In genomic region chr1:24944318-24944717, GRCh38 we compare ENCODE assay signal across 28 cellular contexts. TPM values are rescaled to one million over a fixed set of nuclear protein-coding genes. Genes with fewer than 3 reads are reported as not detected.
DNase-seq lines count a peak whose midpoint lies in the region; ATAC-seq, FAIRE-seq and TF ChIP-seq lines count a peak whose summit lies in the region.
"Had no signal": no experiment of that assay in that cellular context is flagged by ENCODE, and none has a peak within 500 bp of the region (broad histone marks: within the 10 kb centered on the region; RNA-seq: fewer than 3 reads in every experiment).

No MANE protein-coding gene starts in this region.

- H3K4me1 Mint-ChIP-seq in activated T-cell treated with anti-CD3 and anti-CD28 coated beads, Interleukin-2, amount 50 U/mL, for 72 hours (ENCODE audit: low read depth) = peaks cover 72% of the 10 kb centered on the region
- H3K4me1 Mint-ChIP-seq in stimulated activated effector memory CD8-positive, alpha-beta T cell treated with anti-CD3 and anti-CD28 coated beads, Interleukin-12 subunit alpha, Interleukin-12 subunit beta, amount 100 ng/mL, for 72 hours = peaks cover 70% of the 10 kb centered on the region

- BruUV-seq in GM12878 (replicated peaks; lab: Mats Ljungman, UMichigan) = no TSS peak

- H3K27ac Mint-ChIP-seq in activated T-cell treated with anti-CD3 and anti-CD28 coated beads, Interleukin-2, amount 50 U/mL, for 72 hours = peak overlapping the region; percentile 69
- H3K27ac Mint-ChIP-seq in stimulated activated effector memory CD8-positive, alpha-beta T cell treated with anti-CD3 and anti-CD28 coated beads, Interleukin-12 subunit alpha, Interleukin-12 subunit beta, amount 100 ng/mL, for 72 hours = peak overlapping the region; percentile 61
- H3K27ac Mint-ChIP-seq: activated naive CD4-positive, alpha-beta T cell treated with anti-CD3 and anti-CD28 coated beads, Interleukin-2, amount 10 ng/mL, durations not matched to agents 7 days and 5 days had no signal

- in situ Hi-C loops in GM12878 (cut with MboI) = no loop called here

- no peaks in the 10 kb centered on the region for H3K9me3 Mint-ChIP-seq in activated T-cell treated with anti-CD3 and anti-CD28 coated beads, Interleukin-2, amount 50 U/mL, for 72 hours
- H3K9me3 Mint-ChIP-seq in stimulated activated effector memory CD8-positive, alpha-beta T cell treated with anti-CD3 and anti-CD28 coated beads, Interleukin-12 subunit alpha, Interleukin-12 subunit beta, amount 100 ng/mL, for 72 hours = no peaks in the 10 kb centered on the region
- H3K9me3 Mint-ChIP-seq: activated naive CD4-positive, alpha-beta T cell treated with anti-CD3 and anti-CD28 coated beads, Interleukin-2, amount 10 ng/mL, durations not matched to agents 7 days and 5 days had no signal

- SMC1A ChIA-PET in GM12878 (lab: Charles Lee; ENCODE audit: uncharacterized antibody, unreplicated experiment) = interaction anchor here (0.9 to 1.1 kb wide), 3 partner anchors 9 to 11 kb away, joined by 3 read pairs; no protein-coding TSS in a partner anchor

- no peaks in the 10 kb centered on the region for H3K9me3 ChIP-seq in GM12878 (replicated peaks; ENCODE audit: control insufficient read depth, insufficient read depth, low read length)
- H3K9me3 ChIP-seq: ascending aorta, colonic mucosa, MG63 had no signal

- FAIRE-seq in GM12891 (lab: Jason Lieb, UNC) (peak; percentile 51), GM12878 (lab: Jason Lieb, UNC) (no peak)

- no peak for TF ChIP-seq RAD21 in GM12878 (IDR thresholded peaks at IDR 0.05; ENCODE audit: insufficient read depth, low read depth, low read length)

- no peaks in the 10 kb centered on the region for H3K27me3 ChIP-seq in GM12878 (replicated peaks in 1 of 2; ENCODE audit: control insufficient read depth in 2 of 2, insufficient read depth in 2 of 2, low read length in 1 of 2)
- H3K27me3 ChIP-seq: ascending aorta, colonic mucosa, MG63 had no signal

- ATAC-seq in activated T-cell treated with anti-CD3 and anti-CD28 coated beads, Interleukin-2, amount 50 U/mL, for 72 hours (replicated peaks in 1 of 2) = no peak
- ATAC-seq in GM12878 (no peak), HG03342 (IDR thresholded peaks at IDR 0.05; ENCODE audit: unreplicated experiment) (no peak)
- ATAC-seq in stimulated activated effector memory CD8-positive, alpha-beta T cell treated with anti-CD3 and anti-CD28 coated beads, Interleukin-12 subunit alpha, Interleukin-12 subunit beta, amount 100 ng/mL, for 72 hours = no peak
- ATAC-seq: PC-3, right cardiac atrium had no signal

- intact Hi-C loops in GM12878 (cut with micrococcal nuclease; ENCODE audit: unreplicated experiment) = no loop called here

- CTCF ChIA-PET in GM12878 (lab: Yijun Ruan, JAX) = interaction anchor here (1.4 to 1.8 kb wide), 2 partner anchors 9 to 82 kb away, joined by 3 to 8 read pairs; no protein-coding TSS in a partner anchor

- WGBS in GM12878 (ENCODE audit: insufficient coverage, insufficient replicate concordance, low lambda C conversion rate, missing lambda C conversion rate) = 95% methylated on average over 3 of the region's 3 CpGs

- peak overlapping the region in 1 of 2 donors; percentile 11 for H3K4me3 Mint-ChIP-seq in activated T-cell treated with anti-CD3 and anti-CD28 coated beads, Interleukin-2, amount 50 U/mL, for 72 hours
- H3K4me3 Mint-ChIP-seq in stimulated activated effector memory CD8-positive, alpha-beta T cell treated with anti-CD3 and anti-CD28 coated beads, Interleukin-12 subunit alpha, Interleukin-12 subunit beta, amount 100 ng/mL, for 72 hours = no peak overlapping the region
- H3K4me3 Mint-ChIP-seq: activated naive CD4-positive, alpha-beta T cell treated with anti-CD3 and anti-CD28 coated beads, Interleukin-2, amount 10 ng/mL, durations not matched to agents 7 days and 5 days; B cell had no signal

- DNase-seq in activated T-cell treated with anti-CD3 and anti-CD28 coated beads, Interleukin-2, amount 50 U/mL, for 72 hours = no peak
- DNase-seq in activated T-cell treated with anti-CD3 and anti-CD28 coated beads, Interleukin-2, amount 50 U/mL, for 48 hours = no peak
- DNase-seq in GM12891 (ENCODE audit: insufficient read length, low spot score) (no peak), GM12878 (ENCODE audit: low read depth, low spot score) (no peak), nucleus accumbens (lab: John Stamatoyannopoulos, UW) (no peak), NCI-H1436 treated with DMSO at 0.1 percent for 48 hours (lab: John Stamatoyannopoulos, UW) (no peak)
- no peak for DNase-seq in stimulated activated effector memory CD8-positive, alpha-beta T cell treated with anti-CD3 and anti-CD28 coated beads, Interleukin-12 subunit alpha, Interleukin-12 subunit beta, amount 100 ng/mL, for 72 hours (ENCODE audit: low spot score in 2 of 2)
- DNase-seq: ACHN; activated naive CD4-positive, alpha-beta T cell treated with anti-CD3 and anti-CD28 coated beads, Interleukin-2, amount 10 ng/mL, durations not matched to agents 7 days and 5 days; colonic mucosa; COR-L47; effector memory CD4-positive, alpha-beta T cell; erythroblast; H7; mammary epithelial cell; MG63; NCI-H2029 treated with DMSO at 0.1 percent for 48 hours; NCI-H524; NK-92 treated with Interleukin-12 subunit alpha and Interleukin-12 subunit beta, amount 100 ng/mL, for 24 hours; PC-3; right cardiac atrium; stimulated activated CD8-positive, alpha-beta memory T cell treated with anti-CD3 and anti-CD28 coated beads, Interleukin-4, amount 100 ng/mL, for 48 hours; trophoblast cell had no signal

- no peak overlapping the region for H3K27ac ChIP-seq in GM12878 (ENCODE audit: control insufficient read depth, insufficient read depth)
- H3K27ac ChIP-seq: ascending aorta, colonic mucosa, KMS-11, SK-N-MC had no signal

- peaks cover 17% of the 10 kb centered on the region for H4K20me1 ChIP-seq in GM12878 (ENCODE audit: control insufficient read depth, insufficient read depth)

- H3K36me3 Mint-ChIP-seq in activated T-cell treated with anti-CD3 and anti-CD28 coated beads, Interleukin-2, amount 50 U/mL, for 72 hours (ENCODE audit: insufficient read depth in 2 of 2) = peaks cover 11 to 28% of the 10 kb centered on the region in 2 donors
- peaks cover 100% of the 10 kb centered on the region for H3K36me3 Mint-ChIP-seq in stimulated activated effector memory CD8-positive, alpha-beta T cell treated with anti-CD3 and anti-CD28 coated beads, Interleukin-12 subunit alpha, Interleukin-12 subunit beta, amount 100 ng/mL, for 72 hours

- H3K4me2 ChIP-seq in GM12878 (ENCODE audit: control insufficient read depth, insufficient read depth) = no peak overlapping the region
- H3K4me2 ChIP-seq: KMS-11 had no signal

- no peak overlapping the region for H2AFZ ChIP-seq in GM12878 (ENCODE audit: control insufficient read depth, low read depth, low read length)

- H3K27me3 Mint-ChIP-seq in activated T-cell treated with anti-CD3 and anti-CD28 coated beads, Interleukin-2, amount 50 U/mL, for 72 hours (ENCODE audit: low read depth) = no peaks in the 10 kb centered on the region
- H3K27me3 Mint-ChIP-seq: activated naive CD4-positive, alpha-beta T cell treated with anti-CD3 and anti-CD28 coated beads, Interleukin-2, amount 10 ng/mL, durations not matched to agents 7 days and 5 days; B cell had no signal

- no peak for TF ChIP-seq EP300 in GM12878 (IDR thresholded peaks at IDR 0.05; ENCODE audit: borderline replicate concordance in 1 of 2, control insufficient read depth in 1 of 2, low read depth in 2 of 2, low read length in 2 of 2)

- TF ChIP-seq POLR2A in GM12891 (IDR thresholded peaks at IDR 0.05; ENCODE audit: low read depth, low read length) (no peak), GM12878 (IDR thresholded peaks at IDR 0.05; ENCODE audit: low read depth, low read length) (no peak; the same call in 1 of the 2 replicates)

- H3K9ac ChIP-seq in GM12878 (ENCODE audit: control insufficient read depth, insufficient read depth, low read length) = no peak overlapping the region
- H3K9ac ChIP-seq: KMS-11 had no signal

- H3K4me3 ChIP-seq in GM12878 = no peak overlapping the region
- H3K4me3 ChIP-seq: ascending aorta, colonic mucosa, MG63, SK-N-MC had no signal

- peaks cover 29% of the 10 kb centered on the region for H3K4me1 ChIP-seq in GM12878 (ENCODE audit: control insufficient read depth, insufficient read depth, low read length)
- H3K4me1 ChIP-seq: ascending aorta, colonic mucosa had no signal

- no peak for TF ChIP-seq CTCF in GM12878 (IDR thresholded peaks at IDR 0.05 in 2 of 3, conservative IDR thresholded peaks at IDR 0.05 in 1 of 3; ENCODE audit: control insufficient read depth in 2 of 3, extremely low read depth in 1 of 3, insufficient read depth in 1 of 3, low read depth in 3 of 3, low read length in 3 of 3)

- POLR2A ChIA-PET in GM12878 (lab: Charles Lee) = interaction anchor here (0.5 to 1.5 kb wide), 3 partner anchors 8 to 161 kb away, joined by 3 to 5 read pairs (median 4); no protein-coding TSS in a partner anchor

- peaks cover 39 to 48% of the 10 kb centered on the region in 2 experiments for H3K36me3 ChIP-seq in GM12878 (ENCODE audit: control insufficient read depth in 2 of 2, insufficient read depth in 2 of 2, low read length in 1 of 2)
- H3K36me3 ChIP-seq: ascending aorta, colonic mucosa, MG63 had no signal

- H3K79me2 ChIP-seq in GM12878 (ENCODE audit: control insufficient read depth, insufficient read depth, low read length) = peaks cover 97% of the 10 kb centered on the region

- RAD21 ChIA-PET in GM12878 (lab: Charles Lee; ENCODE audit: unreplicated experiment) = interaction anchor here (1.8 kb wide), 1 partner anchor 9 kb away, joined by 5 read pairs; no protein-coding TSS in a partner anchor

TF ChIP-seq in GM12878, 131 proteins besides CTCF, POLR2A, EP300 and RAD21 (continues in another document):
- TF ChIP-seq MTA2 (IDR thresholded peaks at IDR 0.05; ENCODE audit: low read depth) = no peak

RNA-seq across cellular contexts. Expression of gene RUNX3, which starts 14.2 kb away (rescaled TPM):
- 100 to 1,000 TPM; 254 to 298 TPM for total RNA-seq in activated T-cell treated with anti-CD3 and anti-CD28 coated beads, Interleukin-2, amount 50 U/mL, for 72 hours
- polyA plus RNA-seq in GM12891 (2012; ENCODE audit: low read depth, missing spikeins) = 82.2 TPM
- 101 and 106 TPM in 2 replicates for total RNA-seq in GM12878 (2013; cell fraction: nucleolus; rRNA removed)
- 25.8 and 33.5 TPM in 2 replicates for total RNA-seq in GM12878 (2014; rRNA removed)
- total RNA-seq in GM12878 (2014; rRNA removed; fragmentation: Illumina TruSeq; extraction: Trizol) = 18.4 and 19.0 TPM in 2 replicates
- 148 and 151 TPM in 2 replicates for total RNA-seq in GM12878 (2021)
- polyA plus RNA-seq in GM12878 (2011; ENCODE audit: low read depth) = 44.1 TPM
- 15.0 and 25.8 TPM in 2 replicates for polyA plus RNA-seq in GM12878 (2011; rRNA removed)
- 45.6 and 51.9 TPM in 2 replicates for polyA plus RNA-seq in GM12878 (2011; cell fraction: cytosol; rRNA removed)
- polyA plus RNA-seq in GM12878 (2011; cell fraction: nucleus; rRNA removed) = 72.8 and 112 TPM in 2 replicates
- 91.6 and 104 TPM in 2 replicates for polyA plus RNA-seq in GM12878 (2012)
- polyA plus RNA-seq in GM12878 (2014; fragmentation: Illumina TruSeq; extraction: Trizol) = 48.8 and 61.7 TPM in 2 replicates
- polyA plus RNA-seq in GM12878 (2014; fragmentation: Nextera tagmentation; extraction: Ambion mirVana) = 10 to 100 TPM; 21.6 to 26.3 TPM
- 64.7 and 79.6 TPM in 2 replicates for polyA plus RNA-seq in GM12878 (2014; rRNA removed)
- 10 to 100 TPM; 29.3 to 34.0 TPM for polyA plus RNA-seq in GM12878 (2016; fragmentation: Nextera tagmentation; extraction: Ambion mirVana)
- polyA minus RNA-seq in GM12878 (2011; rRNA and poly(A)+ RNA removed) = 20.0 and 31.7 TPM in 2 replicates
- polyA minus RNA-seq in GM12878 (2011; cell fraction: cytosol; rRNA and poly(A)+ RNA removed) = 30.6 and 47.6 TPM in 2 replicates
- polyA minus RNA-seq in GM12878 (2011; cell fraction: nucleus; rRNA and poly(A)+ RNA removed) = 30.8 and 46.2 TPM in 2 replicates
